ENCODE assay signal across 8 cellular contexts in genomic region chr10:80046629-80047441, GRCh38. TPM values are rescaled to one million over a fixed set of nuclear protein-coding genes. Genes with fewer than 3 reads are reported as not detected.
DNase-seq lines count a peak whose midpoint lies in the region; ATAC-seq and TF ChIP-seq lines count a peak whose summit lies in the region.

No MANE protein-coding gene starts in this region.

- no peak overlapping the region for H3K4me3 ChIP-seq in upper lobe of right lung

- no peak overlapping the region for H3K27ac ChIP-seq in upper lobe of right lung

- TF ChIP-seq CTCF in upper lobe of right lung (IDR thresholded peaks at IDR 0.05) = peak; percentile 96

- peak; percentile 73 for ATAC-seq in GM19467 (IDR thresholded peaks at IDR 0.05; ENCODE audit: unreplicated experiment)
- ATAC-seq in upper lobe of right lung = peak; percentile 97

- in situ Hi-C loops in Caki2 (cut with HindIII; ENCODE audit: low pct_unique_long_range_greater_than_20kb, low sequenced_read_pairs) = no loop called here
- in situ Hi-C loops in SK-MEL-5 (cut with HindIII; ENCODE audit: low pct_unique_long_range_greater_than_20kb, low sequenced_read_pairs) = no loop called here

- intact Hi-C loops in posterior cingulate gyrus (cut with DNase I) = no loop called here
- intact Hi-C loops in upper lobe of right lung (cut with DNase I) = no loop called here

- H3K36me3 ChIP-seq in upper lobe of right lung = no peaks in the 10 kb centered on the region

- no peaks in the 10 kb centered on the region for H3K4me1 ChIP-seq in upper lobe of right lung

- H3K9me3 ChIP-seq in upper lobe of right lung = no peaks in the 10 kb centered on the region

- DNase-seq in Caki2 (ENCODE audit: low read depth) (peak; percentile 46), HUDEP-2 (lab: John Stamatoyannopoulos, UW; ENCODE audit: unreplicated experiment in 76 of 76) (peak in 59 of 76 experiments; percentile 1 to 71 (median 41)), SK-MEL-5 (ENCODE audit: low read depth, low spot score) (peak; percentile 75), glomerular visceral epithelial cell (ENCODE audit: extremely low spot score) (peak; percentile 63), posterior cingulate gyrus (peak; percentile 23 to 95 (median 66)), upper lobe of right lung (peak; percentile 86)
- DNase-seq in activated naive CD4-positive, alpha-beta T cell treated with Interleukin-2 at 50 U/mL for 16 hours = peak; percentile 72

- no peaks in the 10 kb centered on the region for H3K27me3 ChIP-seq in upper lobe of right lung

RNA-seq across cellular contexts. Expression of gene TMEM254, which starts 31.6 kb away (rescaled TPM):
- 19.8 and 46.2 TPM in 2 replicates for total RNA-seq in Caki2 (2014; rRNA removed; shearing (Covaris generic); ENCODE audit: low replicate concordance)
- 23.9 and 25.3 TPM in 2 replicates for total RNA-seq in SK-MEL-5 (2014; rRNA removed; shearing (Covaris generic))
- polyA plus RNA-seq in SK-MEL-5 (2015; cell fraction: cytosol; rRNA removed) = 25.5 and 38.1 TPM in 2 replicates
- polyA plus RNA-seq in SK-MEL-5 (2015; cell fraction: nucleus; rRNA removed) = 18.2 and 22.8 TPM in 2 replicates
- 17.6 TPM for total RNA-seq in upper lobe of right lung
